ENCODE assay signal across 8 cellular contexts in the genomic region with DNA sequence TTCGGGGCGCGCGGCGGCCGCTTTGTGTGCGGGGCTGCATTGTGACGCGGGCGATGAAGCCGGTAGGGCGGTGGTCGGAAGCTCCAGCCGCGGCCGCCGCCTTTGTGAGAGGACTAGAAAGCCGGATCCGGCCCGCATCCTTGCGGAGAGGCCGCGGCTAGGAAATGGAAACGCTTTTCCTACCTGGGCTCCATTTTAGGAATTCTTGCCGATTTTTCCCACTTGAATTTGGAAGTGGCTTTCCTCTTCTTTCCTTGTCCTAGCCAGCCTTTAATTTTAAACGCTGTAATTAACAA. TPM values are rescaled to one million over a fixed set of nuclear protein-coding genes. Genes with fewer than 3 reads are reported as not detected.
DNase-seq lines count a peak whose midpoint lies in the region; ATAC-seq, FAIRE-seq and TF ChIP-seq lines count a peak whose summit lies in the region.

No MANE protein-coding gene starts in this region.

- ATAC-seq in GM21423 (IDR thresholded peaks at IDR 0.05; ENCODE audit: unreplicated experiment) = no peak
- ATAC-seq in GM19351 (IDR thresholded peaks at IDR 0.05; ENCODE audit: unreplicated experiment) = no peak
- no peak for ATAC-seq in HG03097 (IDR thresholded peaks at IDR 0.05; ENCODE audit: low FRiP score, unreplicated experiment)

- H3K36me3 ChIP-seq in NT2/D1 (ENCODE audit: insufficient read depth, insufficient read length, low read length) (peaks cover 17% of the 10 kb centered on the region), endothelial cell of umbilical vein (ENCODE audit: control insufficient read depth in 2 of 2, extremely low read depth in 1 of 2, insufficient read depth in 2 of 2, low read length in 2 of 2) (peaks cover 0 to 2% of the 10 kb centered on the region in 2 experiments), neural progenitor cell (peaks cover 3% of the 10 kb centered on the region)

- intact Hi-C loops in endothelial cell of umbilical vein (cut with micrococcal nuclease) = no loop called here

- H3K27me3 Mint-ChIP-seq in neural progenitor cell (ENCODE audit: insufficient read depth, low read depth) = peaks cover 3% of the 10 kb centered on the region

- no peak for TF ChIP-seq CTCF in endothelial cell of umbilical vein (IDR thresholded peaks at IDR 0.05; ENCODE audit: extremely low read depth in 1 of 2, insufficient read depth in 1 of 2, low read depth in 1 of 2, low read length in 2 of 2)
- no peak for TF ChIP-seq CTCF in neural progenitor cell (IDR thresholded peaks at IDR 0.05)

- peak overlapping the region; percentile 97 for H3K4me3 Mint-ChIP-seq in neural progenitor cell

- H2AFZ ChIP-seq in endothelial cell of umbilical vein (ENCODE audit: low read depth, low read length) = no peak overlapping the region
- H2AFZ ChIP-seq in neural progenitor cell (replicated peaks) = no peak overlapping the region

- no peaks in the 10 kb centered on the region for H3K9me1 ChIP-seq in endothelial cell of umbilical vein (replicated peaks; ENCODE audit: control insufficient read depth, extremely low read depth, insufficient read depth, low read length)

- peaks cover 32% of the 10 kb centered on the region for H3K79me2 ChIP-seq in endothelial cell of umbilical vein (ENCODE audit: control insufficient read depth, insufficient read depth, low read length)
- peaks cover 47% of the 10 kb centered on the region for H3K79me2 ChIP-seq in neural progenitor cell (ENCODE audit: low read depth)

- no peak overlapping the region for H3K4me2 ChIP-seq in endothelial cell of umbilical vein (ENCODE audit: insufficient read depth, low read length)
- peak overlapping the region; percentile 87 for H3K4me2 ChIP-seq in neural progenitor cell

- TF ChIP-seq POLR2A in endothelial cell of umbilical vein (IDR thresholded peaks at IDR 0.05; ENCODE audit: low read depth, low read length) = no peak

- peak; percentile 32 for DNase-seq in ELR (ENCODE audit: low read depth)
- DNase-seq in NT2/D1 (ENCODE audit: low read depth, low spot score) = no peak
- no peak for DNase-seq in endothelial cell of umbilical vein (ENCODE audit: low read depth, low spot score)
- peak; percentile 78 for DNase-seq in neural progenitor cell (ENCODE audit: low spot score)
- no peak for DNase-seq in activated CD8-positive, alpha-beta memory T cell treated with anti-CD3 and anti-CD28 coated beads, Interleukin-2, amount 50 U/mL, for 4 hours

- no TSS peak for BruUV-seq in endothelial cell of umbilical vein (replicated peaks; lab: Mats Ljungman, UMichigan)

- CTCF ChIA-PET in endothelial cell of umbilical vein (lab: Charles Lee) = interaction anchor here (0.6 to 3.2 kb wide), 2 partner anchors 29 to 219 kb away, joined by 3 to 23 read pairs; no protein-coding TSS in a partner anchor

- peak overlapping the region; percentile 95 for H3K27ac Mint-ChIP-seq in neural progenitor cell

- no peaks in the 10 kb centered on the region for H4K20me1 ChIP-seq in endothelial cell of umbilical vein (replicated peaks; ENCODE audit: control insufficient read depth, extremely low read depth, insufficient read depth, low read length)
- H4K20me1 ChIP-seq in neural progenitor cell (ENCODE audit: low read depth) = peaks cover 26% of the 10 kb centered on the region

- H3K4me1 ChIP-seq in NT2/D1 (ENCODE audit: insufficient read depth, insufficient read length) (no peaks in the 10 kb centered on the region), endothelial cell of umbilical vein (ENCODE audit: control insufficient read depth, extremely low read depth, insufficient read depth, low read length) (peaks cover 40% of the 10 kb centered on the region), neural progenitor cell (peaks cover 47% of the 10 kb centered on the region)

- H3K36me3 Mint-ChIP-seq in neural progenitor cell = peaks cover 8% of the 10 kb centered on the region

- POLR2A ChIA-PET in endothelial cell of umbilical vein (lab: Charles Lee) = interaction anchor here (0.7 to 2.2 kb wide), 5 partner anchors 26 to 513 kb away, joined by 3 to 18 read pairs (median 5); no protein-coding TSS in a partner anchor

- H3K4me3 ChIP-seq in NT2/D1 (ENCODE audit: insufficient read length, low read depth) = peak overlapping the region; percentile 84
- peak overlapping the region; percentile 96 to 97 (median 96) for H3K4me3 ChIP-seq in endothelial cell of umbilical vein (replicated peaks in 1 of 3; ENCODE audit: insufficient read depth in 1 of 3, low read depth in 1 of 3, low read length in 3 of 3)
- peak overlapping the region; percentile 97 for H3K4me3 ChIP-seq in neural progenitor cell

- H3K27me3 ChIP-seq in NT2/D1 (ENCODE audit: insufficient read depth, insufficient read length) = no peaks in the 10 kb centered on the region
- H3K27me3 ChIP-seq in endothelial cell of umbilical vein (ENCODE audit: control insufficient read depth in 2 of 2, insufficient read depth in 2 of 2, low read length in 2 of 2) = no peaks in the 10 kb centered on the region
- no peaks in the 10 kb centered on the region for H3K27me3 ChIP-seq in neural progenitor cell

- FAIRE-seq in endothelial cell of umbilical vein (lab: Jason Lieb, UNC) = no peak

- H3K9me3 Mint-ChIP-seq in neural progenitor cell = peaks cover 4% of the 10 kb centered on the region

- peaks cover 52% of the 10 kb centered on the region for H3K4me1 Mint-ChIP-seq in neural progenitor cell

- H3K9ac ChIP-seq in NT2/D1 (ENCODE audit: insufficient read length, low read depth) (peak overlapping the region; percentile 99), endothelial cell of umbilical vein (replicated peaks; ENCODE audit: extremely low read depth, insufficient read depth, low read length) (peak overlapping the region; percentile 100), neural progenitor cell (peak overlapping the region; percentile 95)

- dilution Hi-C loops in endothelial cell of umbilical vein (cut with MboI; ENCODE audit: extremely low pct_ligation_motif_present, low sequenced_read_pairs) = no loop called here

- peaks cover 48% of the 10 kb centered on the region for H3F3A ChIP-seq in neural progenitor cell (ENCODE audit: low read depth)

- no peaks in the 10 kb centered on the region for H3K9me3 ChIP-seq in NT2/D1 (ENCODE audit: insufficient read depth, low read length)
- H3K9me3 ChIP-seq in endothelial cell of umbilical vein (replicated peaks; ENCODE audit: control insufficient read depth, insufficient read depth, low read length) = no peaks in the 10 kb centered on the region
- no peaks in the 10 kb centered on the region for H3K9me3 ChIP-seq in neural progenitor cell (ENCODE audit: low read depth)

- peak overlapping the region; percentile 88 for H3K27ac ChIP-seq in endothelial cell of umbilical vein (ENCODE audit: insufficient read depth, low read depth, low read length)
- H3K27ac ChIP-seq in neural progenitor cell = peak overlapping the region; percentile 96

TF ChIP-seq in endothelial cell of umbilical vein, 7 proteins besides CTCF, POLR2A, EP300 and RAD21:
- TF ChIP-seq JUN (IDR thresholded peaks at IDR 0.05; ENCODE audit: borderline replicate concordance, insufficient read depth, insufficient read length, low read depth) = no peak
- TF ChIP-seq POLR2AphosphoS5 (IDR thresholded peaks at IDR 0.05; ENCODE audit: insufficient read depth, low read depth, low read length) = peak; percentile 41

RNA-seq across cellular contexts. Expression of a gene that starts 0.7 kb away (rescaled TPM):
- total RNA-seq in endothelial cell of umbilical vein (6,742 and 6,858 TPM in 2 replicates), neural progenitor cell (ENCODE audit: low replicate concordance) (2,407 and 3,462 TPM in 2 replicates)
- polyA plus RNA-seq in endothelial cell of umbilical vein = 4,136 and 4,540 TPM in 2 replicates
- 5,392 and 6,117 TPM in 2 replicates for polyA plus RNA-seq in endothelial cell of umbilical vein (2011; cell fraction: cytosol; rRNA removed)
- 1,581 and 1,597 TPM in 2 replicates for polyA plus RNA-seq in endothelial cell of umbilical vein (2011; cell fraction: nucleus; rRNA removed)
- polyA plus RNA-seq in endothelial cell of umbilical vein (2012) = 9,118 and 13,019 TPM in 2 replicates
- 2,966 and 3,319 TPM in 2 replicates for polyA minus RNA-seq in endothelial cell of umbilical vein
- polyA minus RNA-seq in endothelial cell of umbilical vein (2011; cell fraction: cytosol; rRNA and poly(A)+ RNA removed) = 185 TPM
- polyA minus RNA-seq in endothelial cell of umbilical vein (2011; cell fraction: nucleus; rRNA and poly(A)+ RNA removed) = 736 and 796 TPM in 2 replicates

Comparison
In these comparisons a context has a peak if more than half of its experiments do, and no peak if none do; other contexts are left out.
1. DNase-seq: peak in ELR (single experiment) and neural progenitor cell (single experiment); none in NT2/D1 (single experiment), endothelial cell of umbilical vein (single experiment) and activated CD8-positive, alpha-beta memory T cell treated with anti-CD3 and anti-CD28 coated beads, Interleukin-2, amount 50 U/mL, for 4 hours (single experiment).
2. Peak in every context shown above with its lines, with median percentiles within 50 percentile points of each other: H3K4me3 ChIP-seq and H3K9ac ChIP-seq.